In genomic region chr13:50914301-50914700, GRCh38 we compare ENCODE assay signal across 13 cellular contexts. TPM values are rescaled to one million over a fixed set of nuclear protein-coding genes. Genes with fewer than 3 reads are reported as not detected.
DNase-seq lines count a peak whose midpoint lies in the region; TF ChIP-seq lines count a peak whose summit lies in the region.
"Had no signal": no experiment of that assay in that cellular context is flagged by ENCODE, and none has a peak within 500 bp of the region (broad histone marks: within the 10 kb centered on the region; RNA-seq: fewer than 3 reads in every experiment).

No MANE protein-coding gene starts in this region.

- H2AFZ ChIP-seq in OCI-LY7 (ENCODE audit: low read length) (no peak overlapping the region), smooth muscle cell (ENCODE audit: low read depth) (no peak overlapping the region)

- H3K4me1 ChIP-seq in OCI-LY7 (ENCODE audit: insufficient read depth, low read length, poor library complexity, severe bottlenecking), result peaks cover 63% of the 10 kb centered on the region
- peaks cover 13 to 73% (median 30%) of the 10 kb centered on the region in 3 donors for H3K4me1 ChIP-seq in esophagus squamous epithelium
- peaks cover 16% of the 10 kb centered on the region for H3K4me1 ChIP-seq in smooth muscle cell (ENCODE audit: low read depth)

- intact Hi-C loops in OCI-LY7 (cut with micrococcal nuclease; ENCODE audit: unreplicated experiment), result loop anchor here (5.0 kb wide), 4 partner anchors 387 to 917 kb away; partner anchors contain the start of gene TRIM13
- intact Hi-C loops in esophagus squamous epithelium (cut with DNase I), result loop anchor here (5.0 to 10.0 kb wide), 2 partner anchors 830 to 937 kb away; no protein-coding TSS in a partner anchor

- H3F3A ChIP-seq in smooth muscle cell (ENCODE audit: low read depth), result peaks cover 14% of the 10 kb centered on the region

- POLR2A ChIA-PET in OCI-LY7 (lab: Charles Lee), result interaction anchor here (0.5 to 2.8 kb wide), 19 partner anchors 12 to 1630 kb away, joined by 3 to 20 read pairs (median 4); no protein-coding TSS in a partner anchor

- no peaks in the 10 kb centered on the region for H3K9me3 Mint-ChIP-seq in activated T-cell treated with anti-CD3 and anti-CD28 coated beads, Interleukin-2, amount 50 U/mL, for 24 hours
- no peaks in the 10 kb centered on the region for H3K9me3 Mint-ChIP-seq in endothelial cell (ENCODE audit: unreplicated experiment)

- peaks cover 28% of the 10 kb centered on the region; the same call in 1 of the 2 replicates for H4K20me1 ChIP-seq in OCI-LY7 (ENCODE audit: insufficient read depth, low read length)
- H4K20me1 ChIP-seq in smooth muscle cell (ENCODE audit: low read depth), result peaks cover 14% of the 10 kb centered on the region

- H3K4me3 Mint-ChIP-seq in activated T-cell treated with anti-CD3 and anti-CD28 coated beads, Interleukin-2, amount 50 U/mL, for 24 hours, result no peak overlapping the region
- H3K4me3 Mint-ChIP-seq in endothelial cell (ENCODE audit: unreplicated experiment), result no peak overlapping the region

- H3K27me3 ChIP-seq in esophagus squamous epithelium, result no peaks in the 10 kb centered on the region
- H3K27me3 ChIP-seq in smooth muscle cell (ENCODE audit: low read depth), result no peaks in the 10 kb centered on the region
- H3K27me3 ChIP-seq: gastrocnemius medialis had no signal

- CTCF ChIA-PET in OCI-LY7 (lab: Charles Lee; ENCODE audit: unreplicated experiment), result interaction anchor here (2.4 kb wide), 1 partner anchor 23 kb away, joined by 7 read pairs; no protein-coding TSS in a partner anchor

- TF ChIP-seq CTCF in OCI-LY7 (conservative IDR thresholded peaks at IDR 0.05; ENCODE audit: low read length) (no peak), esophagus squamous epithelium (IDR thresholded peaks at IDR 0.05) (no peak), smooth muscle cell (IDR thresholded peaks at IDR 0.05; ENCODE audit: borderline replicate concordance, insufficient read depth, poor library complexity, severe bottlenecking) (no peak), endothelial cell (IDR thresholded peaks at IDR 0.05; ENCODE audit: unreplicated experiment) (no peak)

- H3K27ac Mint-ChIP-seq in activated T-cell treated with anti-CD3 and anti-CD28 coated beads, Interleukin-2, amount 50 U/mL, for 24 hours, result peak overlapping the region; percentile 79
- no peak overlapping the region for H3K27ac Mint-ChIP-seq in endothelial cell (ENCODE audit: unreplicated experiment)

- no peaks in the 10 kb centered on the region for H3K9me2 ChIP-seq in OCI-LY7 (ENCODE audit: insufficient read depth, low read length)

- no peak for DNase-seq in activated T-cell treated with anti-CD3 and anti-CD28 coated beads, Interleukin-2, amount 50 U/mL, for 24 hours
- DNase-seq in activated T-cell treated with anti-CD3 and anti-CD28 coated beads for 4 hours (no peak), OCI-LY7 (ENCODE audit: low spot score) (no peak), esophagus squamous epithelium (lab: John Stamatoyannopoulos, UW) (no peak), smooth muscle cell (lab: John Stamatoyannopoulos, UW; ENCODE audit: unreplicated experiment) (no peak), midbrain (lab: John Stamatoyannopoulos, UW) (no peak), endothelial cell (ENCODE audit: low spot score) (no peak)
- no peak for DNase-seq in stimulated activated CD4-positive, alpha-beta T cell treated with anti-CD3 and anti-CD28 coated beads, Interleukin-1b, Interleukin-23, amount 100 ng/mL, for 48 hours
- DNase-seq: activated CD8-positive, alpha-beta memory T cell treated with anti-CD3 and anti-CD28 coated beads, Interleukin-2, amount 50 U/mL, for 48 hours; central memory CD4-positive, alpha-beta T cell; gastrocnemius medialis; GOT3 had no signal

- peak overlapping the region; percentile 73 for H3K27ac ChIP-seq in OCI-LY7 (ENCODE audit: low read depth, low read length, poor library complexity, severe bottlenecking)
- H3K27ac ChIP-seq in esophagus squamous epithelium, result peak overlapping the region; percentile 10 to 45 (median 24)
- H3K27ac ChIP-seq in smooth muscle cell (ENCODE audit: low read depth), result no peak overlapping the region
- H3K27ac ChIP-seq: gastrocnemius medialis had no signal

- no peak overlapping the region for H3K9ac ChIP-seq in smooth muscle cell (ENCODE audit: low read depth)

- H3K36me3 ChIP-seq in OCI-LY7 (ENCODE audit: insufficient read depth, low read length), result peaks cover 22% of the 10 kb centered on the region
- H3K36me3 ChIP-seq in esophagus squamous epithelium, result no peaks in the 10 kb centered on the region
- no peaks in the 10 kb centered on the region for H3K36me3 ChIP-seq in smooth muscle cell (ENCODE audit: low read depth)
- H3K36me3 ChIP-seq: gastrocnemius medialis had no signal

- peaks cover 73% of the 10 kb centered on the region for H3K4me1 Mint-ChIP-seq in activated T-cell treated with anti-CD3 and anti-CD28 coated beads, Interleukin-2, amount 50 U/mL, for 24 hours (ENCODE audit: low read depth)
- peaks cover 22% of the 10 kb centered on the region for H3K4me1 Mint-ChIP-seq in endothelial cell (ENCODE audit: unreplicated experiment)

- H3K9me3 ChIP-seq in OCI-LY7 (ENCODE audit: low read length) (peaks cover 2% of the 10 kb centered on the region; the same call in 1 of the 2 replicates), esophagus squamous epithelium (no peaks in the 10 kb centered on the region), smooth muscle cell (replicated peaks; ENCODE audit: low read depth) (no peaks in the 10 kb centered on the region)
- H3K9me3 ChIP-seq: gastrocnemius medialis had no signal

- peaks cover 15% of the 10 kb centered on the region for H3K36me3 Mint-ChIP-seq in activated T-cell treated with anti-CD3 and anti-CD28 coated beads, Interleukin-2, amount 50 U/mL, for 24 hours (ENCODE audit: low read depth)
- H3K36me3 Mint-ChIP-seq in endothelial cell (ENCODE audit: low read depth, unreplicated experiment), result no peaks in the 10 kb centered on the region

- no peaks in the 10 kb centered on the region for H3K27me3 Mint-ChIP-seq in activated T-cell treated with anti-CD3 and anti-CD28 coated beads, Interleukin-2, amount 50 U/mL, for 24 hours
- H3K27me3 Mint-ChIP-seq in endothelial cell (ENCODE audit: unreplicated experiment), result peaks cover 4% of the 10 kb centered on the region

- no peak for TF ChIP-seq POLR2A in esophagus squamous epithelium (IDR thresholded peaks at IDR 0.05)

- BruUV-seq in OCI-LY7 (replicated peaks; lab: Mats Ljungman, UMichigan), result no TSS peak

- 67 to 82% methylated on average over 8 of the region's 8 CpGs for WGBS in esophagus squamous epithelium, 2 donors
- 46% methylated on average over 8 of the region's 8 CpGs for WGBS in smooth muscle cell (ENCODE audit: low lambda C conversion rate)

- H3K4me3 ChIP-seq in OCI-LY7 (ENCODE audit: low read depth, low read length, poor library complexity, severe bottlenecking) (peak overlapping the region; percentile 39), esophagus squamous epithelium (peak overlapping the region in 1 of 4 donors; percentile 4), smooth muscle cell (no peak overlapping the region)
- H3K4me3 ChIP-seq: gastrocnemius medialis, lung had no signal

- H3K4me2 ChIP-seq in OCI-LY7 (ENCODE audit: low read length) (peak overlapping the region; percentile 84), smooth muscle cell (peak overlapping the region; percentile 28)

- H3K79me2 ChIP-seq in OCI-LY7 (ENCODE audit: insufficient read depth, low read depth, low read length) (peaks cover 96% of the 10 kb centered on the region), smooth muscle cell (ENCODE audit: low read depth) (peaks cover 6% of the 10 kb centered on the region)

RNA-seq across cellular contexts. Expression of gene RNASEH2B, which starts 4.7 kb away (rescaled TPM):
- 322 and 392 TPM in 2 replicates for total RNA-seq in OCI-LY7 (2014; rRNA removed; shearing (Covaris generic))
- 225 and 277 TPM in 2 replicates for total RNA-seq in OCI-LY7 (2022)
- total RNA-seq in esophagus squamous epithelium, result 10 to 100 TPM; 11.1 to 45.0 (median 31.8) TPM
- total RNA-seq in smooth muscle cell, result 18.4 and 18.9 TPM in 2 replicates
- polyA plus RNA-seq in smooth muscle cell, result 16.1 and 17.7 TPM in 2 replicates
- 9.3 TPM for total RNA-seq in endothelial cell (ENCODE audit: unreplicated experiment)

Comparison
In these comparisons a context has a peak if more than half of its experiments do, and no peak if none do; other contexts are left out.
1. RNA of gene RNASEH2B, which starts 4.7 kb away (total RNA-seq): 225 to 392 TPM in OCI-LY7; 11.1 to 45.0 TPM in esophagus squamous epithelium, 18.4 to 18.9 TPM in smooth muscle cell and 9.3 TPM in endothelial cell (single experiment); every median in the first group is over 4 times any median in the second.